8 cellular contexts compared by ENCODE assay signal in the genomic region with DNA sequence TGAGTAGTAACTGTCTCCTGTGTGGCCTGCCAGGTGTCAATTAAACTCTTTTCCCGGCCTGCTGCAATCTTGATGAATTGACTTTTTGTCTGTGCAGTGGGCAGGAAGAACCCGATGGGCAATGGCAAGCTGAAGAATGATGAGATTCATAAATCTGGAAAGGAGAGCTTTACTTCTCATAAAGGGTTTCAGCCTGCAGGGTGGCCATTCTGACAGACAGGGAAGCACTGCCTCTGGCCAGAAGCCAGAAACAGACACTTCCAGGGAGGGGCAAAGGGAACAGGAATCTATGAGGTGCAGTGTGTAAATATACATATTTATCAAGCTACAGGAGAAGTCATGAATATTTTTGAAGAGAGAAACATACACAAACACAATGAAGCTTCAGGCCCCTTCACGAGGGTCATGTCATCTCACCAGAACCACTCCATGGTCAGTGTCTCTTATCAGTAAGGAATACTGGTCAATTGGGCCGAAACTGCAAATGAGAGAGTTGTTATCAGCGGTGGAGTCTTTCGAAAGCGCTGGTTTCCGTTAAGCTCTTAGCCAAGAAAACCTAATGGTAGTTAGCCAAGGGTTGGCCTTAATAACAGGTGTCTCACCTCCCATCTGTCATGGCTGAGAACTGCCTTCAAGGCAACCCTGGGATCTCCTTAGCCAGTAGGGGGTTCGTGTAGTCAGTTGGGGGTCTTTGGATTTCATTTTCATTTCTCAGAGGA. TPM values are rescaled to one million over a fixed set of nuclear protein-coding genes. Genes with fewer than 3 reads are reported as not detected.
DNase-seq lines count a peak whose midpoint lies in the region; ATAC-seq, FAIRE-seq and TF ChIP-seq lines count a peak whose summit lies in the region.

No MANE protein-coding gene starts in this region.

- peak overlapping the region; percentile 100 for H3K27ac ChIP-seq in kidney (ENCODE audit: low read depth in 2 of 2, low read length in 2 of 2)
- H3K27ac ChIP-seq in thymus (ENCODE audit: low read depth), result peak overlapping the region; percentile 100

- no peak for FAIRE-seq in kidney (lab: Jason Lieb, UNC)

- no peaks in the 10 kb centered on the region for H3K27me3 Mint-ChIP-seq in activated naive CD4-positive, alpha-beta T cell treated with anti-CD3 and anti-CD28 coated beads, Interleukin-2, amount 50 U/mL, for 24 hours

- 78% methylated on average over 9 of the region's 9 CpGs for WGBS in thymus

- H3K4me3 ChIP-seq in adipocyte (ENCODE audit: low read length) (peak overlapping the region; percentile 96), kidney (ENCODE audit: low read length in 2 of 2) (peak overlapping the region; percentile 63 to 66), thymus (ENCODE audit: low read length) (peak overlapping the region; percentile 74)

- no peak for TF ChIP-seq CTCF in kidney (IDR thresholded peaks at IDR 0.05; ENCODE audit: borderline replicate concordance, extremely low read depth, insufficient read depth)

- peaks cover 13% of the 10 kb centered on the region for H3K4me1 ChIP-seq in adipocyte (ENCODE audit: control insufficient read depth, insufficient read depth, low read length)
- H3K4me1 ChIP-seq in kidney (ENCODE audit: control insufficient read depth in 1 of 2, insufficient read depth in 1 of 2, low read depth in 1 of 2, low read length in 2 of 2), result peaks cover 4 to 9% of the 10 kb centered on the region in 2 donors
- H3K4me1 ChIP-seq in thymus (ENCODE audit: control insufficient read depth, insufficient read depth, low read length), result peaks cover 14% of the 10 kb centered on the region

- intact Hi-C loops in kidney (cut with DNase I), result no loop called here

- DNase-seq in activated naive CD4-positive, alpha-beta T cell (lab: John Stamatoyannopoulos, UW), result no peak
- DNase-seq in adipocyte (ENCODE audit: low read depth), result no peak
- peak; percentile 51 for DNase-seq in kidney
- DNase-seq in putamen (ENCODE audit: low spot score), result no peak
- no peak for DNase-seq in NCI-H1105 (lab: John Stamatoyannopoulos, UW)

- H3K27me3 ChIP-seq in adipocyte (replicated peaks; ENCODE audit: control insufficient read depth, insufficient read depth, low read length) (no peaks in the 10 kb centered on the region), thymus (ENCODE audit: control insufficient read depth, insufficient read depth) (no peaks in the 10 kb centered on the region)

- H3K27ac Mint-ChIP-seq in activated naive CD4-positive, alpha-beta T cell treated with anti-CD3 and anti-CD28 coated beads, Interleukin-2, amount 50 U/mL, for 24 hours, result peak overlapping the region; percentile 99

- peaks cover 37% of the 10 kb centered on the region for H3K4me1 Mint-ChIP-seq in activated naive CD4-positive, alpha-beta T cell treated with anti-CD3 and anti-CD28 coated beads, Interleukin-2, amount 50 U/mL, for 24 hours

- peaks cover 18% of the 10 kb centered on the region for H3K36me3 ChIP-seq in adipocyte (ENCODE audit: control insufficient read depth, insufficient read depth, low read length, severe bottlenecking)
- peaks cover 4 to 7% of the 10 kb centered on the region in 2 donors for H3K36me3 ChIP-seq in kidney (ENCODE audit: control insufficient read depth in 1 of 2, insufficient read depth in 2 of 2, low read length in 2 of 2)
- peaks cover 22% of the 10 kb centered on the region for H3K36me3 ChIP-seq in thymus (ENCODE audit: control insufficient read depth, insufficient read depth)

- H3K9me3 Mint-ChIP-seq in activated naive CD4-positive, alpha-beta T cell treated with anti-CD3 and anti-CD28 coated beads, Interleukin-2, amount 50 U/mL, for 24 hours, result no peaks in the 10 kb centered on the region

- H3K9me3 ChIP-seq in adipocyte (ENCODE audit: control insufficient read depth, low read length) (no peaks in the 10 kb centered on the region), kidney (ENCODE audit: control insufficient read depth in 1 of 2, low read length in 2 of 2) (no peaks in the 10 kb centered on the region), thymus (ENCODE audit: control insufficient read depth) (no peaks in the 10 kb centered on the region)

- ATAC-seq in HG02970 (IDR thresholded peaks at IDR 0.05; ENCODE audit: low FRiP score, unreplicated experiment), result no peak

- H3K36me3 Mint-ChIP-seq in activated naive CD4-positive, alpha-beta T cell treated with anti-CD3 and anti-CD28 coated beads, Interleukin-2, amount 50 U/mL, for 24 hours, result peaks cover 3% of the 10 kb centered on the region

- peak overlapping the region; percentile 91 for H3K4me3 Mint-ChIP-seq in activated naive CD4-positive, alpha-beta T cell treated with anti-CD3 and anti-CD28 coated beads, Interleukin-2, amount 50 U/mL, for 24 hours

- peak overlapping the region; percentile 98 for H3K9ac ChIP-seq in adipocyte (ENCODE audit: low read length)
- H3K9ac ChIP-seq in kidney (ENCODE audit: low read length in 2 of 2), result peak overlapping the region; percentile 50 to 97

RNA-seq across cellular contexts. Expression of a gene that starts 1.3 kb away (rescaled TPM):
- 45.8 TPM for total RNA-seq in kidney
- 29.1 TPM for polyA plus RNA-seq in kidney (ENCODE audit: insufficient read depth, low read depth, low replicate concordance)
- 137 TPM for polyA plus RNA-seq in thymus

RNA-seq across cellular contexts. Expression of a gene that starts 6.7 kb away (rescaled TPM):
- 139 TPM for total RNA-seq in kidney
- polyA plus RNA-seq in kidney (ENCODE audit: insufficient read depth, low read depth, low replicate concordance) (38.2 TPM), thymus (103 TPM)

RNA-seq across cellular contexts. Expression of a gene that starts 38.8 kb away (rescaled TPM):
- total RNA-seq in kidney, result 36.1 TPM
- polyA plus RNA-seq in kidney (ENCODE audit: insufficient read depth, low read depth, low replicate concordance), result 27.8 TPM
- polyA plus RNA-seq in thymus, result 14.1 TPM

RNA-seq across cellular contexts. Expression of a gene that starts 39.1 kb away (rescaled TPM):
- 39.2 TPM for total RNA-seq in kidney
- 42.0 TPM for polyA plus RNA-seq in kidney (ENCODE audit: insufficient read depth, low read depth, low replicate concordance)
- 186 TPM for polyA plus RNA-seq in thymus
